9 cellular contexts compared by ENCODE assay signal in genomic region chr19:40467007-40467565, GRCh38. TPM values are rescaled to one million over a fixed set of nuclear protein-coding genes. Genes with fewer than 3 reads are reported as not detected.
DNase-seq lines count a peak whose midpoint lies in the region; ATAC-seq and TF ChIP-seq lines count a peak whose summit lies in the region.
"Had no signal": no experiment of that assay in that cellular context is flagged by ENCODE, and none has a peak within 500 bp of the region (broad histone marks: within the 10 kb centered on the region; RNA-seq: fewer than 3 reads in every experiment).

No MANE protein-coding gene starts in this region.

- WGBS in testis, 2 donors, result 2 to 10% methylated on average over 2 to 29 of the region's 74 CpGs

- no peaks in the 10 kb centered on the region for H3K9me3 ChIP-seq in testis
- H3K9me3 ChIP-seq: neutrophil had no signal

- H3K27ac ChIP-seq in testis, result no peak overlapping the region
- H3K27ac ChIP-seq: neutrophil had no signal

- TF ChIP-seq POLR2A in testis (IDR thresholded peaks at IDR 0.05), result no peak

- H3K27me3 Mint-ChIP-seq in MCF 10A (ENCODE audit: insufficient read depth, unreplicated experiment), result no peaks in the 10 kb centered on the region

- peaks cover 14% of the 10 kb centered on the region for H3K27me3 ChIP-seq in kidney epithelial cell (ENCODE audit: control insufficient read depth, insufficient read depth, low read length)
- H3K27me3 ChIP-seq in testis, result no peaks in the 10 kb centered on the region

- BruUV-seq in MCF 10A (replicated peaks; lab: Mats Ljungman, UMichigan), result no TSS peak

- POLR2A ChIA-PET in MCF 10A (lab: Yijun Ruan, JAX), result interaction anchor here (0.6 to 4.6 kb wide), 6 partner anchors 24 to 739 kb away, joined by 3 to 94 read pairs (median 4); partner anchors contain the start of genes COQ8B and ITPKC

- peaks cover 6% of the 10 kb centered on the region for H3K36me3 Mint-ChIP-seq in MCF 10A (ENCODE audit: insufficient read depth, unreplicated experiment)

- peaks cover 19% of the 10 kb centered on the region for H3K4me1 Mint-ChIP-seq in MCF 10A (ENCODE audit: insufficient read depth, unreplicated experiment)

- TF ChIP-seq CTCF in MCF 10A (IDR thresholded peaks at IDR 0.05; ENCODE audit: unreplicated experiment) (no peak), kidney epithelial cell (IDR thresholded peaks at IDR 0.05; ENCODE audit: insufficient read depth, low read length, poor library complexity, severe bottlenecking) (no peak), testis (IDR thresholded peaks at IDR 0.05) (no peak)

- CTCF ChIA-PET in MCF 10A (lab: Yijun Ruan, JAX), result interaction anchor here (0.6 to 1.0 kb wide), 5 partner anchors 26 to 139 kb away, joined by 3 to 4 read pairs (median 3); no protein-coding TSS in a partner anchor

- ATAC-seq in GM18858 (IDR thresholded peaks at IDR 0.05; ENCODE audit: unreplicated experiment) (no peak), HG03097 (IDR thresholded peaks at IDR 0.05; ENCODE audit: low FRiP score, unreplicated experiment) (no peak)

- intact Hi-C loops in MCF 10A (cut with micrococcal nuclease), result no loop called here
- intact Hi-C loops in testis (cut with DNase I; ENCODE audit: low total_unique reads), result no loop called here

- H3K36me3 ChIP-seq in kidney epithelial cell (ENCODE audit: control insufficient read depth, insufficient read depth, low read length) (no peaks in the 10 kb centered on the region), testis (ENCODE audit: low read depth, missing control alignments) (no peaks in the 10 kb centered on the region)
- H3K36me3 ChIP-seq: neutrophil had no signal

- H3K27ac Mint-ChIP-seq in MCF 10A (ENCODE audit: low read depth, unreplicated experiment), result no peak overlapping the region

- DNase-seq in DMS53 (lab: John Stamatoyannopoulos, UW) (peak; percentile 48), DMS53 treated with DMSO at 0.1 percent for 48 hours (lab: John Stamatoyannopoulos, UW; ENCODE audit: unreplicated experiment) (no peak), MCF 10A (ENCODE audit: unreplicated experiment) (no peak), kidney epithelial cell (ENCODE audit: low read depth) (no peak), testis (no peak), NCI-H2029 (lab: John Stamatoyannopoulos, UW) (no peak)

- H3K4me1 ChIP-seq in testis, result peaks cover 26% of the 10 kb centered on the region

- peak overlapping the region; percentile 14 for H3K4me3 ChIP-seq in kidney epithelial cell (ENCODE audit: low read depth, low read length)
- peak overlapping the region; percentile 57 to 80 for H3K4me3 ChIP-seq in testis

- peak overlapping the region; percentile 98 for H3K4me3 Mint-ChIP-seq in MCF 10A (ENCODE audit: unreplicated experiment)

- no peaks in the 10 kb centered on the region for H3K9me3 Mint-ChIP-seq in MCF 10A (ENCODE audit: unreplicated experiment)

RNA-seq across cellular contexts. Expression of gene SPTBN4, which starts 0.3 kb away (rescaled TPM):
- 0.63 and 1.1 TPM in 2 replicates for total RNA-seq in MCF 10A (2022)
- total RNA-seq in kidney epithelial cell, result 0.96 and 2.4 TPM in 2 replicates
- total RNA-seq in testis, result 10 to 100 TPM; 18.3 to 27.9 TPM
- polyA plus RNA-seq in testis (ENCODE audit: insufficient read depth, low read depth, low replicate concordance), result 7.2 TPM

RNA-seq across cellular contexts. Expression of gene BLVRB, which starts 1.5 kb away (rescaled TPM):
- total RNA-seq in MCF 10A (2022), result 44.0 and 68.7 TPM in 2 replicates
- 86.1 and 91.1 TPM in 2 replicates for total RNA-seq in kidney epithelial cell
- total RNA-seq in testis, result 10 to 100 TPM; 25.0 to 43.3 TPM
- 36.8 TPM for polyA plus RNA-seq in testis (ENCODE audit: insufficient read depth, low read depth, low replicate concordance)

RNA-seq across cellular contexts. Expression of gene SERTAD3, which starts 23.0 kb away (rescaled TPM):
- total RNA-seq in MCF 10A (2022) (23.3 and 29.4 TPM in 2 replicates), kidney epithelial cell (11.4 and 12.9 TPM in 2 replicates), testis (10 to 100 TPM; 24.3 to 33.9 TPM)
- polyA plus RNA-seq in testis (ENCODE audit: insufficient read depth, low read depth, low replicate concordance), result 22.4 TPM

RNA-seq across cellular contexts. Expression of gene SERTAD1, which starts 41.3 kb away (rescaled TPM):
- total RNA-seq in MCF 10A (2022) (16.2 and 17.9 TPM in 2 replicates), kidney epithelial cell (12.3 and 13.6 TPM in 2 replicates), testis (10 to 100 TPM in 1 of 2 donors, 1 to 10 TPM in 1; 8.6 to 10.9 TPM)
- 8.3 TPM for polyA plus RNA-seq in testis (ENCODE audit: insufficient read depth, low read depth, low replicate concordance)

RNA-seq across cellular contexts. Expression of gene PRX, which starts 53.9 kb away (rescaled TPM):
- 2.1 and 2.4 TPM in 2 replicates for total RNA-seq in MCF 10A (2022)
- total RNA-seq in kidney epithelial cell, result 2.5 and 2.7 TPM in 2 replicates
- total RNA-seq in testis, result 1 to 10 TPM; 4.9 to 5.1 TPM
- polyA plus RNA-seq in testis (ENCODE audit: insufficient read depth, low read depth, low replicate concordance), result 3.6 TPM
